ENCODE assay signal across 21 cellular contexts in genomic region chr3:26714485-26714884, GRCh38.
A peak's percentile ranks its signal among the peaks of the same experiment; 100 is the strongest.
DNase-seq lines count a peak whose midpoint lies in the region; ATAC-seq, FAIRE-seq and TF ChIP-seq lines count a peak whose summit lies in the region.
"Had no signal": no experiment of that assay in that cellular context is flagged by ENCODE, and none has a peak within 500 bp of the region (broad histone marks: within the 10 kb centered on the region; RNA-seq: fewer than 3 reads in every experiment).

No MANE protein-coding gene starts in this region.

- no peak overlapping the region for H2AFZ ChIP-seq in HepG2 (ENCODE audit: low read length)
- H2AFZ ChIP-seq: GM23248 had no signal

- H3K9me3 ChIP-seq in liver (ENCODE audit: control insufficient read depth in 4 of 4, low read length in 3 of 4), result no peaks in the 10 kb centered on the region
- 0 out of 2 replicates have a peak, but pooled peaks cover 7% of the 10 kb centered on the region for H3K9me3 ChIP-seq in HepG2 (ENCODE audit: low read length)
- H3K9me3 ChIP-seq in suprapubic skin, result peaks cover 3% of the 10 kb centered on the region
- H3K9me3 ChIP-seq: Caco-2 had no signal

- no peak overlapping the region for H3K9ac ChIP-seq in liver (ENCODE audit: low read depth in 1 of 2, low read length in 2 of 2)
- H3K9ac ChIP-seq in HepG2 (ENCODE audit: insufficient read depth, low read depth, low read length), result no peak overlapping the region
- H3K9ac ChIP-seq: BLaER1, GM23248 had no signal

- CTCF ChIA-PET in HepG2 (lab: Yijun Ruan, JAX; ENCODE audit: low intra/inter-chr PET ratio, low total read pairs), result no interaction called here

- TF ChIP-seq CTCF in liver (IDR thresholded peaks at IDR 0.05; ENCODE audit: low read depth, low read length, missing input control) (no peak), HepG2 (CRISPR knock-in tag; IDR thresholded peaks at IDR 0.05) (no peak), suprapubic skin (IDR thresholded peaks at IDR 0.05) (no peak)

- FAIRE-seq in HepG2 (lab: Jason Lieb, UNC) (no peak), urothelium cell line (lab: Jason Lieb, UNC) (peak; percentile 40)
- FAIRE-seq: A204.1, G401.6, GM12892, GM19239 had no signal

- WGBS in liver, result 50% methylated on average over 3 of the region's 3 CpGs
- WGBS in HepG2 (ENCODE audit: low lambda C conversion rate), result 13% methylated on average over 3 of the region's 3 CpGs
- WGBS in suprapubic skin, result 79% methylated on average over 3 of the region's 3 CpGs

- no TSS peak for BruUV-seq in HepG2 (replicated peaks; lab: Mats Ljungman, UMichigan)

- peak overlapping the region in 1 of 2 donors; percentile 9 for H3K27ac ChIP-seq in liver (ENCODE audit: low read depth in 1 of 2, low read length in 2 of 2)
- no peak overlapping the region for H3K27ac ChIP-seq in HepG2 (ENCODE audit: extremely low read length, insufficient read depth, low read length)
- no peak overlapping the region for H3K27ac ChIP-seq in suprapubic skin
- H3K27ac ChIP-seq: 22Rv1, BLaER1, C4-2B, GM23248 had no signal

- H4K20me1 ChIP-seq in HepG2 (ENCODE audit: insufficient read depth, low read length), result no peaks in the 10 kb centered on the region
- H4K20me1 ChIP-seq: BLaER1 had no signal

- peaks cover 3 to 10% (median 5%) of the 10 kb centered on the region in 4 donors for H3K4me1 ChIP-seq in liver (ENCODE audit: control insufficient read depth in 4 of 4, insufficient read depth in 4 of 4, low read length in 3 of 4)
- no peaks in the 10 kb centered on the region for H3K4me1 ChIP-seq in HepG2 (ENCODE audit: insufficient read depth, low read length)
- H3K4me1 ChIP-seq in suprapubic skin, result no peaks in the 10 kb centered on the region
- H3K4me1 ChIP-seq: Caco-2 had no signal

- H3K36me3 ChIP-seq in liver (ENCODE audit: control insufficient read depth in 4 of 4, insufficient read depth in 3 of 4, low read depth in 1 of 4, low read length in 3 of 4) (no peaks in the 10 kb centered on the region), HepG2 (replicated peaks in 1 of 2; ENCODE audit: control insufficient read depth in 1 of 2, insufficient read depth in 2 of 2, low read length in 2 of 2) (no peaks in the 10 kb centered on the region), suprapubic skin (no peaks in the 10 kb centered on the region)
- H3K36me3 ChIP-seq: BLaER1 had no signal

- no peaks in the 10 kb centered on the region for H3K79me2 ChIP-seq in HepG2 (ENCODE audit: insufficient read depth, low read length)

- H3K4me3 ChIP-seq in liver (ENCODE audit: low read depth in 1 of 3, low read length in 3 of 3), result no peak overlapping the region
- no peak overlapping the region for H3K4me3 ChIP-seq in HepG2 (replicated peaks in 1 of 3; ENCODE audit: insufficient read depth in 1 of 3, low read depth in 2 of 3, low read length in 3 of 3)
- H3K4me3 ChIP-seq in suprapubic skin, result no peak overlapping the region
- H3K4me3 ChIP-seq: BLaER1, GM23248 had no signal

- in situ Hi-C loops in HepG2 (cut with HindIII; ENCODE audit: extremely low pct_ligation_motif_present, low pct_unique_long_range_greater_than_20kb), result no loop called here

- no peak for TF ChIP-seq POLR2A in HepG2 (IDR thresholded peaks at IDR 0.05; ENCODE audit: insufficient read depth in 1 of 2, low read depth in 2 of 2, low read length in 2 of 2)
- TF ChIP-seq POLR2A in suprapubic skin (IDR thresholded peaks at IDR 0.05), result no peak

- TF ChIP-seq EP300 in HepG2 (IDR thresholded peaks at IDR 0.05; ENCODE audit: low read depth in 2 of 2, low read length in 2 of 2) (no peak), HepG2 (CRISPR knock-in tag; IDR thresholded peaks at IDR 0.05; ENCODE audit: borderline replicate concordance) (no peak), suprapubic skin (IDR thresholded peaks at IDR 0.05) (no peak)

- no peak overlapping the region for H3K4me2 ChIP-seq in HepG2 (ENCODE audit: low read depth, low read length)
- H3K4me2 ChIP-seq: BLaER1 had no signal

- H3K27me3 ChIP-seq in liver (ENCODE audit: control insufficient read depth in 4 of 4, insufficient read depth in 4 of 4, low read length in 3 of 4), result no peaks in the 10 kb centered on the region
- no peaks in the 10 kb centered on the region for H3K27me3 ChIP-seq in HepG2 (ENCODE audit: control insufficient read depth in 1 of 2, insufficient read depth in 2 of 2, low read length in 2 of 2)
- no peaks in the 10 kb centered on the region for H3K27me3 ChIP-seq in suprapubic skin
- H3K27me3 ChIP-seq: BLaER1 had no signal

- POLR2A ChIA-PET in HepG2 (lab: Yijun Ruan, JAX), result no interaction called here

- DNase-seq in HepG2 (ENCODE audit: low spot score) (no peak), left lobe of liver (ENCODE audit: low spot score) (no peak), urothelium cell line (ENCODE audit: low spot score) (no peak), NCI-H1930 (lab: John Stamatoyannopoulos, UW) (no peak), suprapubic skin (ENCODE audit: low spot score in 2 of 2) (no peak)
- DNase-seq: Caco-2; CD4-positive, CD25-positive, alpha-beta regulatory T cell; CD8-positive, alpha-beta T cell; DMS153; DND-41; GM23248; H7; HCEC 1CT had no signal

- TF ChIP-seq RAD21 in liver (IDR thresholded peaks at IDR 0.05), result peak in 1 of 2 donors; percentile 14
- no peak for TF ChIP-seq RAD21 in HepG2 (CRISPR knock-in tag; IDR thresholded peaks at IDR 0.05)

- no peak for ATAC-seq in HepG2
- ATAC-seq in left lobe of liver, result peak; percentile 90
- ATAC-seq: CD8-positive, alpha-beta T cell had no signal

- intact Hi-C loops in HepG2 (cut with micrococcal nuclease; ENCODE audit: unreplicated experiment), result loop anchor here (10.0 kb wide), 1 partner anchor 1070 kb away; no protein-coding TSS in a partner anchor

TF ChIP-seq in liver, 16 proteins besides CTCF, POLR2A, EP300 and RAD21 (continues in another document):
- TF ChIP-seq NR2F2 (IDR thresholded peaks at IDR 0.05), result no peak
- TF ChIP-seq YY1 (IDR thresholded peaks at IDR 0.05), result no peak
- peak; percentile 18 for TF ChIP-seq SP1 (IDR thresholded peaks at IDR 0.05)
- TF ChIP-seq, protein P1, sequence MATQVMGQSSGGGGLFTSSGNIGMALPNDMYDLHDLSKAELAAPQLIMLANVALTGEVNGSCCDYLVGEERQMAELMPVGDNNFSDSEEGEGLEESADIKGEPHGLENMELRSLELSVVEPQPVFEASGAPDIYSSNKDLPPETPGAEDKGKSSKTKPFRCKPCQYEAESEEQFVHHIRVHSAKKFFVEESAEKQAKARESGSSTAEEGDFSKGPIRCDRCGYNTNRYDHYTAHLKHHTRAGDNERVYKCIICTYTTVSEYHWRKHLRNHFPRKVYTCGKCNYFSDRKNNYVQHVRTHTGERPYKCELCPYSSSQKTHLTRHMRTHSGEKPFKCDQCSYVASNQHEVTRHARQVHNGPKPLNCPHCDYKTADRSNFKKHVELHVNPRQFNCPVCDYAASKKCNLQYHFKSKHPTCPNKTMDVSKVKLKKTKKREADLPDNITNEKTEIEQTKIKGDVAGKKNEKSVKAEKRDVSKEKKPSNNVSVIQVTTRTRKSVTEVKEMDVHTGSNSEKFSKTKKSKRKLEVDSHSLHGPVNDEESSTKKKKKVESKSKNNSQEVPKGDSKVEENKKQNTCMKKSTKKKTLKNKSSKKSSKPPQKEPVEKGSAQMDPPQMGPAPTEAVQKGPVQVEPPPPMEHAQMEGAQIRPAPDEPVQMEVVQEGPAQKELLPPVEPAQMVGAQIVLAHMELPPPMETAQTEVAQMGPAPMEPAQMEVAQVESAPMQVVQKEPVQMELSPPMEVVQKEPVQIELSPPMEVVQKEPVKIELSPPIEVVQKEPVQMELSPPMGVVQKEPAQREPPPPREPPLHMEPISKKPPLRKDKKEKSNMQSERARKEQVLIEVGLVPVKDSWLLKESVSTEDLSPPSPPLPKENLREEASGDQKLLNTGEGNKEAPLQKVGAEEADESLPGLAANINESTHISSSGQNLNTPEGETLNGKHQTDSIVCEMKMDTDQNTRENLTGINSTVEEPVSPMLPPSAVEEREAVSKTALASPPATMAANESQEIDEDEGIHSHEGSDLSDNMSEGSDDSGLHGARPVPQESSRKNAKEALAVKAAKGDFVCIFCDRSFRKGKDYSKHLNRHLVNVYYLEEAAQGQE (IDR thresholded peaks at IDR 0.05), result no peak
- TF ChIP-seq HNF4G (IDR thresholded peaks at IDR 0.05), result peak; percentile 53
- TF ChIP-seq, protein P2, sequence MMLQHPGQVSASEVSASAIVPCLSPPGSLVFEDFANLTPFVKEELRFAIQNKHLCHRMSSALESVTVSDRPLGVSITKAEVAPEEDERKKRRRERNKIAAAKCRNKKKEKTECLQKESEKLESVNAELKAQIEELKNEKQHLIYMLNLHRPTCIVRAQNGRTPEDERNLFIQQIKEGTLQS (IDR thresholded peaks at IDR 0.05), result no peak

TF ChIP-seq in HepG2, 621 proteins besides CTCF, POLR2A, EP300 and RAD21 (continues in another document):
- TF ChIP-seq ZFY (CRISPR knock-in tag; IDR thresholded peaks at IDR 0.05), result no peak
- no peak for TF ChIP-seq ZNF766 (CRISPR knock-in tag; IDR thresholded peaks at IDR 0.05; ENCODE audit: borderline replicate concordance)
- TF ChIP-seq GATA4 (IDR thresholded peaks at IDR 0.05; ENCODE audit: borderline replicate concordance, low read depth), result no peak
- TF ChIP-seq ARID2 (CRISPR knock-in tag; IDR thresholded peaks at IDR 0.05; ENCODE audit: borderline replicate concordance), result no peak
- no peak for TF ChIP-seq HDAC6 (IDR thresholded peaks at IDR 0.05; ENCODE audit: low read depth, low read length)
- no peak for TF ChIP-seq ZBTB2 (CRISPR knock-in tag; IDR thresholded peaks at IDR 0.05; ENCODE audit: low read depth)
- no peak for TF ChIP-seq ETV5 (CRISPR knock-in tag; IDR thresholded peaks at IDR 0.05; ENCODE audit: borderline replicate concordance)
- TF ChIP-seq, protein P3, sequence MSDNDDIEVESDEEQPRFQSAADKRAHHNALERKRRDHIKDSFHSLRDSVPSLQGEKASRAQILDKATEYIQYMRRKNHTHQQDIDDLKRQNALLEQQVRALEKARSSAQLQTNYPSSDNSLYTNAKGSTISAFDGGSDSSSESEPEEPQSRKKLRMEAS (IDR thresholded peaks at IDR 0.05), result no peak
- no peak for TF ChIP-seq TOE1 (CRISPR knock-in tag; IDR thresholded peaks at IDR 0.05)
- no peak for TF ChIP-seq NFIC (IDR thresholded peaks at IDR 0.05; ENCODE audit: low read length)
- no peak for TF ChIP-seq ZNF570 (CRISPR knock-in tag; IDR thresholded peaks at IDR 0.05; ENCODE audit: borderline replicate concordance)
- TF ChIP-seq KDM2A (CRISPR knock-in tag; IDR thresholded peaks at IDR 0.05; ENCODE audit: borderline replicate concordance, low read depth), result no peak
- TF ChIP-seq ZSCAN25 (CRISPR knock-in tag; IDR thresholded peaks at IDR 0.05), result no peak
